15 cellular contexts compared by ENCODE assay signal in genomic region chr3:185365281-185366211, GRCh38. TPM values are rescaled to one million over a fixed set of nuclear protein-coding genes. Genes with fewer than 3 reads are reported as not detected.
DNase-seq lines count a peak whose midpoint lies in the region; ATAC-seq, FAIRE-seq and TF ChIP-seq lines count a peak whose summit lies in the region.
"Had no signal": no experiment of that assay in that cellular context is flagged by ENCODE, and none has a peak within 500 bp of the region (broad histone marks: within the 10 kb centered on the region; RNA-seq: fewer than 3 reads in every experiment).

No MANE protein-coding gene starts in this region.

- intact Hi-C loops in heart right ventricle (cut with DNase I) = loop anchor here in 2 of 10 donors (10.0 kb wide), 2 partner anchors 189 to 219 kb away; partner anchors contain the start of genes LIPH (in 1 of the 2) and SENP2 (in 1 of the 2)

- peak overlapping the region in 1 of 5 donors; percentile 28 for H3K9ac ChIP-seq in subcutaneous abdominal adipose tissue (ENCODE audit: low read length in 5 of 5)

- no peak for ATAC-seq in heart right ventricle
- ATAC-seq: effector memory CD8-positive, alpha-beta T cell; foreskin keratinocyte; natural killer cell had no signal

- H3K4me1 ChIP-seq in subcutaneous abdominal adipose tissue (ENCODE audit: control insufficient read depth in 5 of 5, insufficient read depth in 5 of 5, low read length in 5 of 5) = peaks cover 0 to 25% (median 19%) of the 10 kb centered on the region in 5 donors
- H3K4me1 ChIP-seq in heart right ventricle = peaks cover 0 to 14% (median 9%) of the 10 kb centered on the region in 9 donors
- H3K4me1 ChIP-seq: foreskin keratinocyte had no signal

- peak overlapping the region; percentile 40 for H3K27ac ChIP-seq in subcutaneous abdominal adipose tissue (ENCODE audit: low read depth, low read length)
- H3K27ac ChIP-seq in heart right ventricle = no peak overlapping the region
- H3K27ac ChIP-seq: foreskin keratinocyte had no signal

- H3K27me3 ChIP-seq in subcutaneous abdominal adipose tissue (ENCODE audit: control insufficient read depth in 5 of 5, insufficient read depth in 4 of 5, low read length in 5 of 5) (no peaks in the 10 kb centered on the region), heart right ventricle (peaks cover 0 to 27% (median 0%) of the 10 kb centered on the region in 7 donors)

- no peak for TF ChIP-seq CTCF in heart right ventricle (IDR thresholded peaks at IDR 0.05)

- H3K9me3 ChIP-seq in subcutaneous abdominal adipose tissue (ENCODE audit: control insufficient read depth in 5 of 5, low read length in 5 of 5) (no peaks in the 10 kb centered on the region), heart right ventricle (no peaks in the 10 kb centered on the region)

- H3K36me3 ChIP-seq in subcutaneous abdominal adipose tissue (ENCODE audit: control insufficient read depth in 5 of 5, insufficient read depth in 5 of 5, low read length in 5 of 5) (no peaks in the 10 kb centered on the region), heart right ventricle (no peaks in the 10 kb centered on the region)

- WGBS in heart right ventricle, 2 donors = 85 to 88% methylated on average over 4 of the region's 4 CpGs

- TF ChIP-seq POLR2A in H54 (IDR thresholded peaks at IDR 0.05; ENCODE audit: low read depth, low read length) = no peak

- H3K4me3 ChIP-seq in subcutaneous abdominal adipose tissue (ENCODE audit: low read depth in 1 of 5, low read length in 5 of 5) (no peak overlapping the region), heart right ventricle (no peak overlapping the region)

- DNase-seq in NCI-H1417 (lab: John Stamatoyannopoulos, UW) (peak in 2 of 3 experiments; percentile 58 to 86), NCI-H1417 treated with DMSO at 0.1 percent for 48 hours (lab: John Stamatoyannopoulos, UW) (no peak), NCI-H69 (lab: John Stamatoyannopoulos, UW) (peak; percentile 49), iPS-NIHi11 (ENCODE audit: low spot score) (peak; percentile 23), H54 (ENCODE audit: insufficient read length, low spot score) (no peak), heart right ventricle (no peak), NCI-H1092 treated with DMSO at 0.1 percent for 48 hours (lab: John Stamatoyannopoulos, UW) (no peak)
- DNase-seq: 8988T; activated gamma-delta T cell; CD8-positive, alpha-beta memory T cell; effector memory CD8-positive, alpha-beta T cell; natural killer cell; NCI-H1105 treated with DMSO at 0.1 percent for 48 hours had no signal

- no peak for FAIRE-seq in H54 (lab: Jason Lieb, UNC)

RNA-seq across cellular contexts. Expression of gene MAP3K13, which starts 2.6 kb away (rescaled TPM):
- 10 to 100 TPM in 6 of 10 donors, 1 to 10 TPM in 4; 7.1 to 14.9 (median 11.3) TPM for total RNA-seq in heart right ventricle
- 1 to 10 TPM; 9.8 TPM for polyA plus RNA-seq in heart right ventricle

Comparison
In these comparisons a context has a peak if more than half of its experiments do, and no peak if none do; other contexts are left out.
1. DNase-seq: peak in NCI-H1417 (2 of 3), NCI-H69 (single experiment) and iPS-NIHi11 (single experiment); none in NCI-H1417 treated with DMSO at 0.1 percent for 48 hours (single experiment), H54 (single experiment), heart right ventricle (0 of 2) and NCI-H1092 treated with DMSO at 0.1 percent for 48 hours (single experiment).